19 cellular contexts compared by ENCODE assay signal in the genomic region with DNA sequence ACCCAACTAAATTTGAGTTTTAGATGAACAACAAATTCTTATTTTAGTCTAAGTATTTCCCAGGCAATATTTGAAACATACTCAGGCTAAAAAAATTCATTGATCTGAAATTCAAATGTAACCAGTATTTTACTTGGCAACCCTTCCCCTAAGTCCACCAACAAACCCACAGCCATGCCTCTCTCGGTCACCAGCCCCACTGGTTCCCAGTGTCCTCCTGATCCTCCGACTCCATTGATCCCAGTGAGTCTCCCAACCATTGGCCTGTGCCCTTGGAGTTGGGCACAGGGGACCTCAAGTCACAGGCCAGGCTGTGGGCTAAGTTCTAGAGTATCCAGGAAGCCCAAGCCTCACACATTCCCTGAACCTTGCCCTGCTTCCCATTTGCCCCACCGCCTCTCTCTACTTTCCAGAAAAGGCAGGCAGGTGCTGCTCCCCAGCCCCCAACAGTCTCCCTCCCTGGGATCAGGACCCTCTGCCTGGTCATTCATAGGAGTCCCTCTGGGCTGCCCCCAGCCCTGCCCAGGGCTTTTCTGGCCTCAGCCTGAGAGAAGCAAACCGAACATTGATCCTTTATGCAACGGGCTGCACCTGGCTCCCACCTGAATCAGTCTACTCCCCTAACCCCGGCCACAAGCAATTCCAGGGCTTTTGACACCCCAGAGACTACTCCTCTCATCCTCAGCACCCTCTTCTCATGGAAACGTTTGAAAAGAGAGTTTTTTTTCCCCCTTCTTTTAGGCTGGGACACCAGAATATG.
DNase-seq lines count a peak whose midpoint lies in the region; ATAC-seq, FAIRE-seq and TF ChIP-seq lines count a peak whose summit lies in the region.
"Had no signal": no experiment of that assay in that cellular context is flagged by ENCODE, and none has a peak within 500 bp of the region (broad histone marks: within the 10 kb centered on the region; RNA-seq: fewer than 3 reads in every experiment).

No MANE protein-coding gene starts in this region.

- 36% methylated on average over 7 of the region's 7 CpGs for WGBS in HepG2 (ENCODE audit: low lambda C conversion rate)

- H3K36me3 Mint-ChIP-seq in Caco-2 (ENCODE audit: insufficient read depth, unreplicated experiment), result no peaks in the 10 kb centered on the region
- no peaks in the 10 kb centered on the region for H3K36me3 Mint-ChIP-seq in activated T-helper 17 cell treated with anti-CD3 and anti-CD28 coated beads, Interleukin-2, amount 50 U/mL, for 72 hours (ENCODE audit: low read depth)
- H3K36me3 Mint-ChIP-seq: activated CD8-positive, alpha-beta memory T cell treated with anti-CD3 and anti-CD28 coated beads, Interleukin-2, amount 10 ng/mL, durations not matched to agents 7 days and 5 days; activated naive CD4-positive, alpha-beta T cell treated with anti-CD3 and anti-CD28 coated beads, Interleukin-2, amount 50 U/mL, for 24 hours had no signal

- CTCF ChIA-PET in Caco-2 (lab: Charles Lee) (no interaction called here), HepG2 (lab: Yijun Ruan, JAX; ENCODE audit: low intra/inter-chr PET ratio, low total read pairs) (no interaction called here)

- TF ChIP-seq CTCF in Caco-2 (IDR thresholded peaks at IDR 0.05; ENCODE audit: insufficient read depth in 1 of 2, low read depth in 1 of 2, low read length in 1 of 2, severe bottlenecking in 1 of 2, unreplicated experiment in 1 of 2) (no peak), HepG2 (CRISPR knock-in tag; IDR thresholded peaks at IDR 0.05) (peak; percentile 3; the same call in 1 of the 2 replicates), gastrocnemius medialis (IDR thresholded peaks at IDR 0.05 in 4 of 5, conservative IDR thresholded peaks at IDR 0.05 in 1 of 5) (no peak)

- BruUV-seq in Caco-2 (replicated peaks; lab: Mats Ljungman, UMichigan) (no TSS peak), HepG2 (replicated peaks; lab: Mats Ljungman, UMichigan) (no TSS peak)

- in situ Hi-C loops in HepG2 (cut with HindIII; ENCODE audit: extremely low pct_ligation_motif_present, low pct_unique_long_range_greater_than_20kb), result no loop called here
- in situ Hi-C loops in gastrocnemius medialis (cut with MboI; ENCODE audit: low sequenced_read_pairs in 4 of 4), result no loop called here

- H3K9me3 Mint-ChIP-seq in Caco-2 (ENCODE audit: unreplicated experiment), result no peaks in the 10 kb centered on the region
- no peaks in the 10 kb centered on the region for H3K9me3 Mint-ChIP-seq in activated T-helper 17 cell treated with anti-CD3 and anti-CD28 coated beads, Interleukin-2, amount 50 U/mL, for 72 hours
- H3K9me3 Mint-ChIP-seq: activated naive CD4-positive, alpha-beta T cell treated with anti-CD3 and anti-CD28 coated beads, Interleukin-2, amount 50 U/mL, for 24 hours had no signal

- no peak overlapping the region for H3K4me3 ChIP-seq in Caco-2 (ENCODE audit: low read depth, low read length)
- H3K4me3 ChIP-seq in HepG2 (replicated peaks in 1 of 3; ENCODE audit: insufficient read depth in 1 of 3, low read depth in 2 of 3, low read length in 3 of 3), result no peak overlapping the region
- no peak overlapping the region for H3K4me3 ChIP-seq in gastrocnemius medialis
- H3K4me3 ChIP-seq: cardiac muscle cell had no signal

- no peak for ATAC-seq in activated T-helper 17 cell treated with anti-CD3 and anti-CD28 coated beads, Interleukin-2, amount 50 U/mL, for 72 hours (replicated peaks)
- ATAC-seq in HepG2 (peak; percentile 67), gastrocnemius medialis (no peak), HG03354 (IDR thresholded peaks at IDR 0.05; ENCODE audit: poor library complexity, severe bottlenecking, unreplicated experiment) (no peak)
- ATAC-seq: activated CD8-positive, alpha-beta memory T cell treated with anti-CD3 and anti-CD28 coated beads, Interleukin-2, amount 10 ng/mL, durations not matched to agents 7 days and 5 days had no signal

- peak overlapping the region; percentile 29 for H3K9ac ChIP-seq in HepG2 (ENCODE audit: insufficient read depth, low read depth, low read length)

- intact Hi-C loops in Caco-2 (cut with micrococcal nuclease; ENCODE audit: unreplicated experiment) (no loop called here), HepG2 (cut with micrococcal nuclease; ENCODE audit: unreplicated experiment) (no loop called here), gastrocnemius medialis (cut with DNase I; ENCODE audit: low total_unique reads) (no loop called here), head of caudate nucleus (cut with DNase I) (no loop called here)

- H3K27me3 ChIP-seq in Caco-2 (replicated peaks; ENCODE audit: control insufficient read depth, insufficient read depth, low read length), result no peaks in the 10 kb centered on the region
- H3K27me3 ChIP-seq in HepG2 (ENCODE audit: control insufficient read depth in 1 of 2, insufficient read depth in 2 of 2, low read length in 2 of 2), result no peaks in the 10 kb centered on the region
- H3K27me3 ChIP-seq in gastrocnemius medialis, result no peaks in the 10 kb centered on the region
- H3K27me3 ChIP-seq: cardiac muscle cell, neutrophil had no signal

- TF ChIP-seq EP300 in HepG2 (IDR thresholded peaks at IDR 0.05; ENCODE audit: low read depth in 2 of 2, low read length in 2 of 2), result no peak
- no peak for TF ChIP-seq EP300 in HepG2 (CRISPR knock-in tag; IDR thresholded peaks at IDR 0.05; ENCODE audit: borderline replicate concordance)

- H3K27ac ChIP-seq in HepG2 (ENCODE audit: extremely low read length, insufficient read depth, low read length) (peak overlapping the region; percentile 49), gastrocnemius medialis (peak overlapping the region; percentile 3 to 80 (median 72))
- H3K27ac ChIP-seq: cardiac muscle cell, neutrophil, VCaP had no signal

- H3K4me1 Mint-ChIP-seq in Caco-2 (ENCODE audit: low read depth, unreplicated experiment), result peaks cover 28% of the 10 kb centered on the region
- H3K4me1 Mint-ChIP-seq in activated T-helper 17 cell treated with anti-CD3 and anti-CD28 coated beads, Interleukin-2, amount 50 U/mL, for 72 hours, result peaks cover 4% of the 10 kb centered on the region
- H3K4me1 Mint-ChIP-seq: activated naive CD4-positive, alpha-beta T cell treated with anti-CD3 and anti-CD28 coated beads, Interleukin-2, amount 50 U/mL, for 24 hours had no signal

- H3K4me1 ChIP-seq in Caco-2, result peaks cover 13% of the 10 kb centered on the region
- H3K4me1 ChIP-seq in HepG2 (ENCODE audit: insufficient read depth, low read length), result peaks cover 99% of the 10 kb centered on the region
- H3K4me1 ChIP-seq in gastrocnemius medialis, result peaks cover 7 to 53% of the 10 kb centered on the region in 2 donors

- H3K36me3 ChIP-seq in Caco-2 (ENCODE audit: control insufficient read depth, insufficient read depth, low read length) (no peaks in the 10 kb centered on the region), HepG2 (replicated peaks in 1 of 2; ENCODE audit: control insufficient read depth in 1 of 2, insufficient read depth in 2 of 2, low read length in 2 of 2) (no peaks in the 10 kb centered on the region), gastrocnemius medialis (no peaks in the 10 kb centered on the region)
- H3K36me3 ChIP-seq: cardiac muscle cell, neutrophil had no signal

- no peak overlapping the region for H3K4me2 ChIP-seq in HepG2 (ENCODE audit: low read depth, low read length)

- no peaks in the 10 kb centered on the region for H3K79me2 ChIP-seq in HepG2 (ENCODE audit: insufficient read depth, low read length)

- H2AFZ ChIP-seq in HepG2 (ENCODE audit: low read length), result no peak overlapping the region

- no peaks in the 10 kb centered on the region for H3K9me3 ChIP-seq in Caco-2
- H3K9me3 ChIP-seq in HepG2 (ENCODE audit: low read length), result no peaks in the 10 kb centered on the region
- no peaks in the 10 kb centered on the region for H3K9me3 ChIP-seq in gastrocnemius medialis
- H3K9me3 ChIP-seq: neutrophil had no signal

- 0 out of 2 replicates have a peak, but pooled peaks have one; percentile 31 for TF ChIP-seq RAD21 in HepG2 (CRISPR knock-in tag; IDR thresholded peaks at IDR 0.05)

- H3K4me3 Mint-ChIP-seq in Caco-2 (ENCODE audit: unreplicated experiment), result no peak overlapping the region
- H3K4me3 Mint-ChIP-seq in activated T-helper 17 cell treated with anti-CD3 and anti-CD28 coated beads, Interleukin-2, amount 50 U/mL, for 72 hours, result no peak overlapping the region
- H3K4me3 Mint-ChIP-seq: activated CD8-positive, alpha-beta memory T cell treated with anti-CD3 and anti-CD28 coated beads, Interleukin-2, amount 10 ng/mL, durations not matched to agents 7 days and 5 days; activated naive CD4-positive, alpha-beta T cell treated with anti-CD3 and anti-CD28 coated beads, Interleukin-2, amount 50 U/mL, for 24 hours had no signal

- POLR2A ChIA-PET in Caco-2 (lab: Charles Lee), result no interaction called here
- POLR2A ChIA-PET in HepG2 (lab: Yijun Ruan, JAX), result interaction anchor here (1.3 to 36.8 kb wide), 7 partner anchors 9 to 123 kb away, joined by 6 to 1537 read pairs (median 13); a partner anchor contains a TSS

- no peaks in the 10 kb centered on the region for H3K27me3 Mint-ChIP-seq in Caco-2 (ENCODE audit: insufficient read depth, unreplicated experiment)
- no peaks in the 10 kb centered on the region for H3K27me3 Mint-ChIP-seq in activated T-helper 17 cell treated with anti-CD3 and anti-CD28 coated beads, Interleukin-2, amount 50 U/mL, for 72 hours
- H3K27me3 Mint-ChIP-seq: activated naive CD4-positive, alpha-beta T cell treated with anti-CD3 and anti-CD28 coated beads, Interleukin-2, amount 50 U/mL, for 24 hours had no signal

- no peak for DNase-seq in Caco-2
- DNase-seq in HepG2 (ENCODE audit: low spot score), result no peak
- DNase-seq in gastrocnemius medialis, result no peak
- no peak for DNase-seq in DMS53 (lab: John Stamatoyannopoulos, UW)
- DNase-seq in head of caudate nucleus, result no peak
- no peak for DNase-seq in NCI-H1048 (lab: John Stamatoyannopoulos, UW)
- DNase-seq: activated CD8-positive, alpha-beta memory T cell treated with anti-CD3 and anti-CD28 coated beads, Interleukin-2, amount 10 ng/mL, durations not matched to agents 7 days and 5 days; DMS79 treated with DMSO at 0.1 percent for 48 hours; H7; KG1; NCI-H1417; stimulated activated CD4-positive, alpha-beta T cell treated with anti-CD3 and anti-CD28 coated beads, Interleukin-15, amount 100 ng/mL, for 24 hours; substantia nigra had no signal

- no peak for TF ChIP-seq POLR2A in HepG2 (IDR thresholded peaks at IDR 0.05; ENCODE audit: insufficient read depth in 1 of 2, low read depth in 2 of 2, low read length in 2 of 2)
- TF ChIP-seq POLR2A in gastrocnemius medialis (IDR thresholded peaks at IDR 0.05), result no peak

- H4K20me1 ChIP-seq in HepG2 (ENCODE audit: insufficient read depth, low read length), result no peaks in the 10 kb centered on the region

- peak; percentile 28 for FAIRE-seq in HepG2 (lab: Jason Lieb, UNC)

- peak overlapping the region; percentile 60 for H3K27ac Mint-ChIP-seq in Caco-2 (ENCODE audit: unreplicated experiment)
- H3K27ac Mint-ChIP-seq in activated T-helper 17 cell treated with anti-CD3 and anti-CD28 coated beads, Interleukin-2, amount 50 U/mL, for 72 hours, result peak overlapping the region; percentile 47
- H3K27ac Mint-ChIP-seq: activated naive CD4-positive, alpha-beta T cell treated with anti-CD3 and anti-CD28 coated beads, Interleukin-2, amount 50 U/mL, for 24 hours had no signal

TF ChIP-seq in HepG2, 621 proteins besides CTCF, POLR2A, EP300 and RAD21 (continues in another document):
- TF ChIP-seq GABPA (IDR thresholded peaks at IDR 0.05; ENCODE audit: low read depth, low read length) (no peak), GABPA (CRISPR knock-in tag; IDR thresholded peaks at IDR 0.05; ENCODE audit: low read depth) (no peak)
